7 cellular contexts compared by ENCODE assay signal in genomic region chr22:20836987-20837823, GRCh38.
"Had no signal": no experiment of that assay in that cellular context is flagged by ENCODE, and none has a peak within 500 bp of the region (broad histone marks: within the 10 kb centered on the region; RNA-seq: fewer than 3 reads in every experiment).

No MANE protein-coding gene starts in this region.

- DNase-seq: H9, HCEC 1CT had no signal

- H3K9ac ChIP-seq: KMS-11 had no signal

- FAIRE-seq: H1, H54, HTR-8/SVneo had no signal

- ATAC-seq: GM23338 had no signal

- H3K4me2 ChIP-seq: GM23338, KMS-11 had no signal

- H3K4me3 ChIP-seq: GM23338 had no signal

- H2AFZ ChIP-seq: GM23338 had no signal

- H3K27ac ChIP-seq: KMS-11 had no signal
